Comparison of ENCODE assay signal across 1 cellular context in genomic region chr1:234610582-234611152, GRCh38.
TF ChIP-seq lines count a peak whose summit lies in the region.

No MANE protein-coding gene starts in this region.

TF ChIP-seq in GM12878, 131 proteins besides CTCF, POLR2A, EP300 and RAD21 (continued from another document and continues in another):
- TF ChIP-seq ESRRA (IDR thresholded peaks at IDR 0.05; ENCODE audit: low read length) (peak; percentile 82; the same call in 1 of the 2 replicates), ZNF24 (IDR thresholded peaks at IDR 0.05) (peak; percentile 71), STAT1 (conservative IDR thresholded peaks at IDR 0.05) (no peak), ASH2L (IDR thresholded peaks at IDR 0.05; ENCODE audit: borderline replicate concordance, low read depth) (no peak), SUPT20H (IDR thresholded peaks at IDR 0.05; ENCODE audit: borderline replicate concordance, control insufficient read depth, low read depth, low read length) (no peak), KAT2A (conservative IDR thresholded peaks at IDR 0.05; ENCODE audit: control insufficient read depth, low read depth, low read length) (no peak), TARDBP (IDR thresholded peaks at IDR 0.05; ENCODE audit: borderline replicate concordance) (0 out of 2 replicates have a peak, but pooled peaks have one; percentile 63), RELB (IDR thresholded peaks at IDR 0.05; ENCODE audit: low read depth) (peak; percentile 74), POU2F2 (IDR thresholded peaks at IDR 0.05; ENCODE audit: borderline replicate concordance, low read depth, low read length) (peak; percentile 99), ZNF207 (IDR thresholded peaks at IDR 0.05; ENCODE audit: borderline replicate concordance) (peak; percentile 84), ZNF384 (IDR thresholded peaks at IDR 0.05; ENCODE audit: borderline replicate concordance, low read depth, low read length) (0 out of 2 replicates have a peak, but pooled peaks have one; percentile 11), ELK1 (IDR thresholded peaks at IDR 0.05; ENCODE audit: low read depth, low read length) (0 out of 2 replicates have a peak, but pooled peaks have one; percentile 41), BMI1 (IDR thresholded peaks at IDR 0.05; ENCODE audit: borderline replicate concordance) (0 out of 2 replicates have a peak, but pooled peaks have one; percentile 5), NFXL1 (IDR thresholded peaks at IDR 0.05; ENCODE audit: borderline replicate concordance) (peak; percentile 76; the same call in 1 of the 2 replicates), SP1 (IDR thresholded peaks at IDR 0.05; ENCODE audit: low read depth, low read length) (no peak), REST (IDR thresholded peaks at IDR 0.05; ENCODE audit: low read depth, low read length) (no peak), NFIC (IDR thresholded peaks at IDR 0.05; ENCODE audit: low read depth, low read length) (no peak)
- TF ChIP-seq, protein P1, sequence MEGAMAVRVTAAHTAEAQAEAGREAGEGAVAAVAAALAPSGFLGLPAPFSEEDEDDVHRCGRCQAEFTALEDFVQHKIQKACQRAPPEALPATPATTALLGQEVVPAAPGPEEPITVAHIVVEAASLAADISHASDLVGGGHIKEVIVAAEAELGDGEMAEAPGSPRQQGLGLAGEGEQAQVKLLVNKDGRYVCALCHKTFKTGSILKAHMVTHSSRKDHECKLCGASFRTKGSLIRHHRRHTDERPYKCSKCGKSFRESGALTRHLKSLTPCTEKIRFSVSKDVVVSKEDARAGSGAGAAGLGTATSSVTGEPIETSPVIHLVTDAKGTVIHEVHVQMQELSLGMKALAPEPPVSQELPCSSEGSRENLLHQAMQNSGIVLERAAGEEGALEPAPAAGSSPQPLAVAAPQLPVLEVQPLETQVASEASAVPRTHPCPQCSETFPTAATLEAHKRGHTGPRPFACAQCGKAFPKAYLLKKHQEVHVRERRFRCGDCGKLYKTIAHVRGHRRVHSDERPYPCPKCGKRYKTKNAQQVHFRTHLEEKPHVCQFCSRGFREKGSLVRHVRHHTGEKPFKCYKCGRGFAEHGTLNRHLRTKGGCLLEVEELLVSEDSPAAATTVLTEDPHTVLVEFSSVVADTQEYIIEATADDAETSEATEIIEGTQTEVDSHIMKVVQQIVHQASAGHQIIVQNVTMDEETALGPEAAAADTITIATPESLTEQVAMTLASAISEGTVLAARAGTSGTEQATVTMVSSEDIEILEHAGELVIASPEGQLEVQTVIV (IDR thresholded peaks at IDR 0.05; ENCODE audit: borderline replicate concordance, partially characterized antibody), result no peak
- TF ChIP-seq, protein P2, sequence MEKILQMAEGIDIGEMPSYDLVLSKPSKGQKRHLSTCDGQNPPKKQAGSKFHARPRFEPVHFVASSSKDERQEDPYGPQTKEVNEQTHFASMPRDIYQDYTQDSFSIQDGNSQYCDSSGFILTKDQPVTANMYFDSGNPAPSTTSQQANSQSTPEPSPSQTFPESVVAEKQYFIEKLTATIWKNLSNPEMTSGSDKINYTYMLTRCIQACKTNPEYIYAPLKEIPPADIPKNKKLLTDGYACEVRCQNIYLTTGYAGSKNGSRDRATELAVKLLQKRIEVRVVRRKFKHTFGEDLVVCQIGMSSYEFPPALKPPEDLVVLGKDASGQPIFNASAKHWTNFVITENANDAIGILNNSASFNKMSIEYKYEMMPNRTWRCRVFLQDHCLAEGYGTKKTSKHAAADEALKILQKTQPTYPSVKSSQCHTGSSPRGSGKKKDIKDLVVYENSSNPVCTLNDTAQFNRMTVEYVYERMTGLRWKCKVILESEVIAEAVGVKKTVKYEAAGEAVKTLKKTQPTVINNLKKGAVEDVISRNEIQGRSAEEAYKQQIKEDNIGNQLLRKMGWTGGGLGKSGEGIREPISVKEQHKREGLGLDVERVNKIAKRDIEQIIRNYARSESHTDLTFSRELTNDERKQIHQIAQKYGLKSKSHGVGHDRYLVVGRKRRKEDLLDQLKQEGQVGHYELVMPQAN (conservative IDR thresholded peaks at IDR 0.05), result peak; percentile 56
- TF ChIP-seq, protein P3, sequence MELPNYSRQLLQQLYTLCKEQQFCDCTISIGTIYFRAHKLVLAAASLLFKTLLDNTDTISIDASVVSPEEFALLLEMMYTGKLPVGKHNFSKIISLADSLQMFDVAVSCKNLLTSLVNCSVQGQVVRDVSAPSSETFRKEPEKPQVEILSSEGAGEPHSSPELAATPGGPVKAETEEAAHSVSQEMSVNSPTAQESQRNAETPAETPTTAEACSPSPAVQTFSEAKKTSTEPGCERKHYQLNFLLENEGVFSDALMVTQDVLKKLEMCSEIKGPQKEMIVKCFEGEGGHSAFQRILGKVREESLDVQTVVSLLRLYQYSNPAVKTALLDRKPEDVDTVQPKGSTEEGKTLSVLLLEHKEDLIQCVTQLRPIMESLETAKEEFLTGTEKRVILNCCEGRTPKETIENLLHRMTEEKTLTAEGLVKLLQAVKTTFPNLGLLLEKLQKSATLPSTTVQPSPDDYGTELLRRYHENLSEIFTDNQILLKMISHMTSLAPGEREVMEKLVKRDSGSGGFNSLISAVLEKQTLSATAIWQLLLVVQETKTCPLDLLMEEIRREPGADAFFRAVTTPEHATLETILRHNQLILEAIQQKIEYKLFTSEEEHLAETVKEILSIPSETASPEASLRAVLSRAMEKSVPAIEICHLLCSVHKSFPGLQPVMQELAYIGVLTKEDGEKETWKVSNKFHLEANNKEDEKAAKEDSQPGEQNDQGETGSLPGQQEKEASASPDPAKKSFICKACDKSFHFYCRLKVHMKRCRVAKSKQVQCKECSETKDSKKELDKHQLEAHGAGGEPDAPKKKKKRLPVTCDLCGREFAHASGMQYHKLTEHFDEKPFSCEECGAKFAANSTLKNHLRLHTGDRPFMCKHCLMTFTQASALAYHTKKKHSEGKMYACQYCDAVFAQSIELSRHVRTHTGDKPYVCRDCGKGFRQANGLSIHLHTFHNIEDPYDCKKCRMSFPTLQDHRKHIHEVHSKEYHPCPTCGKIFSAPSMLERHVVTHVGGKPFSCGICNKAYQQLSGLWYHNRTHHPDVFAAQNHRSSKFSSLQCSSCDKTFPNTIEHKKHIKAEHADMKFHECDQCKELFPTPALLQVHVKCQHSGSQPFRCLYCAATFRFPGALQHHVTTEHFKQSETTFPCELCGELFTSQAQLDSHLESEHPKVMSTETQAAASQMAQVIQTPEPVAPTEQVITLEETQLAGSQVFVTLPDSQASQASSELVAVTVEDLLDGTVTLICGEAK (IDR thresholded peaks at IDR 0.05; ENCODE audit: borderline replicate concordance), result no peak
- TF ChIP-seq, protein P4, sequence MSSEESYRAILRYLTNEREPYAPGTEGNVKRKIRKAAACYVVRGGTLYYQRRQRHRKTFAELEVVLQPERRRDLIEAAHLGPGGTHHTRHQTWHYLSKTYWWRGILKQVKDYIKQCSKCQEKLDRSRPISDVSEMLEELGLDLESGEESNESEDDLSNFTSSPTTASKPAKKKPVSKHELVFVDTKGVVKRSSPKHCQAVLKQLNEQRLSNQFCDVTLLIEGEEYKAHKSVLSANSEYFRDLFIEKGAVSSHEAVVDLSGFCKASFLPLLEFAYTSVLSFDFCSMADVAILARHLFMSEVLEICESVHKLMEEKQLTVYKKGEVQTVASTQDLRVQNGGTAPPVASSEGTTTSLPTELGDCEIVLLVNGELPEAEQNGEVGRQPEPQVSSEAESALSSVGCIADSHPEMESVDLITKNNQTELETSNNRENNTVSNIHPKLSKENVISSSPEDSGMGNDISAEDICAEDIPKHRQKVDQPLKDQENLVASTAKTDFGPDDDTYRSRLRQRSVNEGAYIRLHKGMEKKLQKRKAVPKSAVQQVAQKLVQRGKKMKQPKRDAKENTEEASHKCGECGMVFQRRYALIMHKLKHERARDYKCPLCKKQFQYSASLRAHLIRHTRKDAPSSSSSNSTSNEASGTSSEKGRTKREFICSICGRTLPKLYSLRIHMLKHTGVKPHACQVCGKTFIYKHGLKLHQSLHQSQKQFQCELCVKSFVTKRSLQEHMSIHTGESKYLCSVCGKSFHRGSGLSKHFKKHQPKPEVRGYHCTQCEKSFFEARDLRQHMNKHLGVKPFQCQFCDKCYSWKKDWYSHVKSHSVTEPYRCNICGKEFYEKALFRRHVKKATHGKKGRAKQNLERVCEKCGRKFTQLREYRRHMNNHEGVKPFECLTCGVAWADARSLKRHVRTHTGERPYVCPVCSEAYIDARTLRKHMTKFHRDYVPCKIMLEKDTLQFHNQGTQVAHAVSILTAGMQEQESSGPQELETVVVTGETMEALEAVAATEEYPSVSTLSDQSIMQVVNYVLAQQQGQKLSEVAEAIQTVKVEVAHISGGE (CRISPR knock-in tag; IDR thresholded peaks at IDR 0.05), result no peak
- TF ChIP-seq, protein P5, sequence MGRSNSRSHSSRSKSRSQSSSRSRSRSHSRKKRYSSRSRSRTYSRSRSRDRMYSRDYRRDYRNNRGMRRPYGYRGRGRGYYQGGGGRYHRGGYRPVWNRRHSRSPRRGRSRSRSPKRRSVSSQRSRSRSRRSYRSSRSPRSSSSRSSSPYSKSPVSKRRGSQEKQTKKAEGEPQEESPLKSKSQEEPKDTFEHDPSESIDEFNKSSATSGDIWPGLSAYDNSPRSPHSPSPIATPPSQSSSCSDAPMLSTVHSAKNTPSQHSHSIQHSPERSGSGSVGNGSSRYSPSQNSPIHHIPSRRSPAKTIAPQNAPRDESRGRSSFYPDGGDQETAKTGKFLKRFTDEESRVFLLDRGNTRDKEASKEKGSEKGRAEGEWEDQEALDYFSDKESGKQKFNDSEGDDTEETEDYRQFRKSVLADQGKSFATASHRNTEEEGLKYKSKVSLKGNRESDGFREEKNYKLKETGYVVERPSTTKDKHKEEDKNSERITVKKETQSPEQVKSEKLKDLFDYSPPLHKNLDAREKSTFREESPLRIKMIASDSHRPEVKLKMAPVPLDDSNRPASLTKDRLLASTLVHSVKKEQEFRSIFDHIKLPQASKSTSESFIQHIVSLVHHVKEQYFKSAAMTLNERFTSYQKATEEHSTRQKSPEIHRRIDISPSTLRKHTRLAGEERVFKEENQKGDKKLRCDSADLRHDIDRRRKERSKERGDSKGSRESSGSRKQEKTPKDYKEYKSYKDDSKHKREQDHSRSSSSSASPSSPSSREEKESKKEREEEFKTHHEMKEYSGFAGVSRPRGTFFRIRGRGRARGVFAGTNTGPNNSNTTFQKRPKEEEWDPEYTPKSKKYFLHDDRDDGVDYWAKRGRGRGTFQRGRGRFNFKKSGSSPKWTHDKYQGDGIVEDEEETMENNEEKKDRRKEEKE (IDR thresholded peaks at IDR 0.05), result peak; percentile 64; the same call in 1 of the 2 replicates
- TF ChIP-seq, protein P6, sequence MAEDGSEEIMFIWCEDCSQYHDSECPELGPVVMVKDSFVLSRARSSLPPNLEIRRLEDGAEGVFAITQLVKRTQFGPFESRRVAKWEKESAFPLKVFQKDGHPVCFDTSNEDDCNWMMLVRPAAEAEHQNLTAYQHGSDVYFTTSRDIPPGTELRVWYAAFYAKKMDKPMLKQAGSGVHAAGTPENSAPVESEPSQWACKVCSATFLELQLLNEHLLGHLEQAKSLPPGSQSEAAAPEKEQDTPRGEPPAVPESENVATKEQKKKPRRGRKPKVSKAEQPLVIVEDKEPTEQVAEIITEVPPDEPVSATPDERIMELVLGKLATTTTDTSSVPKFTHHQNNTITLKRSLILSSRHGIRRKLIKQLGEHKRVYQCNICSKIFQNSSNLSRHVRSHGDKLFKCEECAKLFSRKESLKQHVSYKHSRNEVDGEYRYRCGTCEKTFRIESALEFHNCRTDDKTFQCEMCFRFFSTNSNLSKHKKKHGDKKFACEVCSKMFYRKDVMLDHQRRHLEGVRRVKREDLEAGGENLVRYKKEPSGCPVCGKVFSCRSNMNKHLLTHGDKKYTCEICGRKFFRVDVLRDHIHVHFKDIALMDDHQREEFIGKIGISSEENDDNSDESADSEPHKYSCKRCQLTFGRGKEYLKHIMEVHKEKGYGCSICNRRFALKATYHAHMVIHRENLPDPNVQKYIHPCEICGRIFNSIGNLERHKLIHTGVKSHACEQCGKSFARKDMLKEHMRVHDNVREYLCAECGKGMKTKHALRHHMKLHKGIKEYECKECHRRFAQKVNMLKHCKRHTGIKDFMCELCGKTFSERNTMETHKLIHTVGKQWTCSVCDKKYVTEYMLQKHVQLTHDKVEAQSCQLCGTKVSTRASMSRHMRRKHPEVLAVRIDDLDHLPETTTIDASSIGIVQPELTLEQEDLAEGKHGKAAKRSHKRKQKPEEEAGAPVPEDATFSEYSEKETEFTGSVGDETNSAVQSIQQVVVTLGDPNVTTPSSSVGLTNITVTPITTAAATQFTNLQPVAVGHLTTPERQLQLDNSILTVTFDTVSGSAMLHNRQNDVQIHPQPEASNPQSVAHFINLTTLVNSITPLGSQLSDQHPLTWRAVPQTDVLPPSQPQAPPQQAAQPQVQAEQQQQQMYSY (CRISPR knock-in tag; IDR thresholded peaks at IDR 0.05), result peak; percentile 53; the same call in 1 of the 2 replicates
